21 cellular contexts compared by ENCODE assay signal in genomic region chr17:28885951-28886350, GRCh38.
"Had no signal": no experiment of that assay in that cellular context is flagged by ENCODE, and none has a peak within 500 bp of the region (broad histone marks: within the 10 kb centered on the region; RNA-seq: fewer than 3 reads in every experiment).

No MANE protein-coding gene starts in this region.

- H3K4me1 ChIP-seq: pancreas, psoas muscle had no signal

- ATAC-seq: left lobe of liver; pancreas; psoas muscle; stimulated activated naive CD8-positive, alpha-beta T cell treated with anti-CD3 and anti-CD28 coated beads, Interleukin-15, amount 100 ng/mL, for 72 hours; WTC11 had no signal

- H3K27me3 Mint-ChIP-seq: activated naive CD8-positive, alpha-beta T cell treated with anti-CD3 and anti-CD28 coated beads for 36 hours; naive B cell; stimulated activated naive CD8-positive, alpha-beta T cell treated with anti-CD3 and anti-CD28 coated beads, Interleukin-15, amount 100 ng/mL, for 72 hours had no signal

- H3K27ac ChIP-seq: cardiac muscle cell, pancreas, psoas muscle, right atrium auricular region, tibial artery had no signal

- DNase-seq: activated naive CD4-positive, alpha-beta T cell treated with Interleukin-2 at 50 U/mL for 16 hours; activated naive CD8-positive, alpha-beta T cell treated with anti-CD3 and anti-CD28 coated beads for 36 hours; activated T-cell treated with anti-CD3 and anti-CD28 coated beads, Interleukin-2, amount 50 U/mL, for 1 hour; amniotic stem cell; dermis blood vessel endothelial cell; effector CD8-positive, alpha-beta T cell; erythroblast; foreskin fibroblast; naive B cell; pancreas; psoas muscle; stimulated activated CD4-positive, alpha-beta T cell treated with anti-CD3 and anti-CD28 coated beads, Interleukin-4, amount 100 ng/mL, for 24 hours; stimulated activated naive CD8-positive, alpha-beta T cell treated with anti-CD3 and anti-CD28 coated beads, Interleukin-15, amount 100 ng/mL, for 72 hours; T-helper 1 cell; T-helper 9 cell; tibial artery had no signal

- H3K4me3 Mint-ChIP-seq: activated naive CD8-positive, alpha-beta T cell treated with anti-CD3 and anti-CD28 coated beads for 36 hours; naive B cell; stimulated activated naive CD8-positive, alpha-beta T cell treated with anti-CD3 and anti-CD28 coated beads, Interleukin-15, amount 100 ng/mL, for 72 hours; WTC11 had no signal

- H3K4me3 ChIP-seq: cardiac muscle cell, lung, pancreas, psoas muscle, right atrium auricular region, tibial artery had no signal

- H3K9me3 ChIP-seq: pancreas, psoas muscle, right atrium auricular region, tibial artery had no signal

- H3K27me3 ChIP-seq: cardiac muscle cell, pancreas, right atrium auricular region, tibial artery had no signal

- H3K27ac Mint-ChIP-seq: activated naive CD8-positive, alpha-beta T cell treated with anti-CD3 and anti-CD28 coated beads for 36 hours; WTC11 had no signal

- FAIRE-seq: pancreas had no signal

- H3K9me3 Mint-ChIP-seq: activated naive CD8-positive, alpha-beta T cell treated with anti-CD3 and anti-CD28 coated beads for 36 hours; naive B cell; stimulated activated naive CD8-positive, alpha-beta T cell treated with anti-CD3 and anti-CD28 coated beads, Interleukin-15, amount 100 ng/mL, for 72 hours; WTC11 had no signal
